Comparison of ENCODE assay signal across 8 cellular contexts in genomic region chr3:99817437-99818240, GRCh38.
A peak's percentile ranks its signal among the peaks of the same experiment; 100 is the strongest.
DNase-seq lines count a peak whose midpoint lies in the region; ATAC-seq and FAIRE-seq lines count a peak whose summit lies in the region.

TSS of gene CMSS1 (plus strand) at chr3:99817862.

- no peaks in the 10 kb centered on the region for H3K27me3 ChIP-seq in BLaER1

- peak within 1 kb of the TSS; percentile 91 for H3K9ac ChIP-seq in BLaER1

- peak within 1 kb of the TSS; percentile 78 for H3K4me3 ChIP-seq in BLaER1

- no peaks in the 10 kb centered on the region; the same call in 1 of the 2 replicates for H3K9me3 ChIP-seq in BLaER1

- no peaks in the 10 kb centered on the region for H3K36me3 ChIP-seq in BLaER1

- peak; percentile 93 for ATAC-seq in HG03457 (IDR thresholded peaks at IDR 0.05; ENCODE audit: unreplicated experiment)

- peak; percentile 96 for FAIRE-seq in GM19239 (lab: Jason Lieb, UNC)

- peak; percentile 69 for DNase-seq in GM19239 (ENCODE audit: insufficient read length, low spot score)
- peak; percentile 49 for DNase-seq in NCI-H524 treated with DMSO at 0.1 percent for 48 hours (lab: John Stamatoyannopoulos, UW)
- peak; percentile 95 to 97 for DNase-seq in activated CD4-positive, alpha-beta T cell treated with anti-CD3 and anti-CD28 coated beads for 4 hours
- DNase-seq in kidney tubule cell (ENCODE audit: low spot score) = peak; percentile 93
- DNase-seq in stimulated activated CD4-positive, alpha-beta T cell treated with anti-CD3 and anti-CD28 coated beads, Interleukin-1b, Interleukin-23, amount 100 ng/mL, for 24 hours (ENCODE audit: low read depth in 4 of 4, low spot score in 1 of 4) = peak; percentile 92 to 96 (median 95)

- H3K27ac ChIP-seq in BLaER1 = peak within 1 kb of the TSS; percentile 94
- H3K27ac ChIP-seq in cingulate gyrus (ENCODE audit: low read depth, low read length) = peak within 1 kb of the TSS; percentile 90

- H3K4me2 ChIP-seq in BLaER1 = peak within 1 kb of the TSS; percentile 78

- H3K4me1 ChIP-seq in BLaER1 = peaks cover 22% of the 10 kb centered on the region

- H4K20me1 ChIP-seq in BLaER1 = peaks cover 23% of the 10 kb centered on the region

Comparison
In these comparisons a context has a peak if more than half of its experiments do, and no peak if none do; other contexts are left out.
1. Peak in every context shown above with its lines: DNase-seq, ATAC-seq, H3K4me3 ChIP-seq and H3K27ac ChIP-seq.